19 cellular contexts compared by ENCODE assay signal in the genomic region with DNA sequence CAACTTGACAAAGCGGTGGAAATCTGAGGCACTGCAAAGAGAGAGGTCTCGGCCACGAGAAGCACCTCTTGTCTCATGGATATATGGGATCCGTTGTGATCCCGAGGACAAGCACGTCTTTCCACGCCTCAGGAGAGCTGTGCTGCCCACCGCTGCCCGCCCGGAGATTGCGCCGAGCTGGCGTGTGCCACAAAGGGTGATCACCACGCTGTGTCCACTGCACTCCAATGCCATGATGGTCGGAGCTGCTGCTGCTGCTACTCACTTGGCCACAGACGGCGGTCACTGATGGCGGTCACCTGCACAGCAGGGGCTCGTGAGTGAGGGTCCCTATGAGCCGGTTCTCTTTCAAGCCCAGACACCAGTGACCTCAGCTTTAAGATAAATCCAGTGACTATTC. TPM values are rescaled to one million over a fixed set of nuclear protein-coding genes. Genes with fewer than 3 reads are reported as not detected.
DNase-seq lines count a peak whose midpoint lies in the region; ATAC-seq, FAIRE-seq and TF ChIP-seq lines count a peak whose summit lies in the region.
"Had no signal": no experiment of that assay in that cellular context is flagged by ENCODE, and none has a peak within 500 bp of the region (broad histone marks: within the 10 kb centered on the region; RNA-seq: fewer than 3 reads in every experiment).

No MANE protein-coding gene starts in this region.

- no peak overlapping the region for H4K5ac ChIP-seq in H9 (ENCODE audit: insufficient read length, low read depth, low read length)

- intact Hi-C loops in right lobe of liver (cut with DNase I): no loop called here

- H2AFZ ChIP-seq in neural progenitor cell (replicated peaks) (no peak overlapping the region), H9 (ENCODE audit: low read length) (no peak overlapping the region)

- no peak overlapping the region for H4K8ac ChIP-seq in H9 (replicated peaks; ENCODE audit: insufficient read length, low read depth, low read length)

- TF ChIP-seq CTCF in WTC11 (IDR thresholded peaks at IDR 0.05) (no peak), neural progenitor cell (IDR thresholded peaks at IDR 0.05) (no peak), H9 (conservative IDR thresholded peaks at IDR 0.05) (no peak), right lobe of liver (IDR thresholded peaks at IDR 0.05) (no peak)

- H3K27me3 ChIP-seq in neural progenitor cell (no peaks in the 10 kb centered on the region), H9 (ENCODE audit: insufficient read depth, low read length) (no peaks in the 10 kb centered on the region), right lobe of liver (no peaks in the 10 kb centered on the region)

- no peak overlapping the region for H3K4me3 ChIP-seq in neural progenitor cell
- no peak overlapping the region for H3K4me3 ChIP-seq in right lobe of liver
- H3K4me3 ChIP-seq: HAP-1 had no signal

- H3K4ac ChIP-seq in H9 (ENCODE audit: low read depth, low read length): no peak overlapping the region

- CTCF ChIA-PET in WTC11 (lab: Charles Lee): no interaction called here

- no peak overlapping the region for H2AK5ac ChIP-seq in H9 (ENCODE audit: insufficient read length, low read length)

- no peak overlapping the region for H3K9ac ChIP-seq in neural progenitor cell
- H3K9ac ChIP-seq in H9 (ENCODE audit: extremely low read depth, insufficient read length, low read length): no peak overlapping the region

- FAIRE-seq in HTR-8/SVneo (lab: Jason Lieb, UNC): peak; percentile 16
- FAIRE-seq: A204.1, G401.6, GM12892, GM19239 had no signal

- no peak overlapping the region for H4K91ac ChIP-seq in H9 (ENCODE audit: insufficient read length, low read depth, low read length)

- peaks cover 5% of the 10 kb centered on the region for H3K4me1 ChIP-seq in neural progenitor cell
- H3K4me1 ChIP-seq in H9 (ENCODE audit: insufficient read depth, low read length): peaks cover 4% of the 10 kb centered on the region; the same call in 1 of the 2 replicates
- H3K4me1 ChIP-seq in right lobe of liver: peaks cover 0 to 21% (median 6%) of the 10 kb centered on the region in 4 donors
- H3K4me1 ChIP-seq: HAP-1 had no signal

- H3K27me3 Mint-ChIP-seq in WTC11 (ENCODE audit: low read depth) (no peaks in the 10 kb centered on the region), neural progenitor cell (ENCODE audit: insufficient read depth, low read depth) (peaks cover 7% of the 10 kb centered on the region), H9 (ENCODE audit: low read depth) (no peaks in the 10 kb centered on the region)
- peaks cover 24 to 27% of the 10 kb centered on the region in 2 donors for H3K27me3 Mint-ChIP-seq in stimulated activated naive B cell treated with anti-CD40 and anti-IgM and Interleukin-4, amounts not matched to agents 10 μg/mL and 1 μg/mL and 100 μg/mL, for 72 hours
- H3K27me3 Mint-ChIP-seq: CD4-positive, alpha-beta T cell had no signal

- no peak overlapping the region for H2BK15ac ChIP-seq in H9 (ENCODE audit: low read depth, low read length)

- H3T11ph ChIP-seq in H9 (ENCODE audit: low read length): no peak overlapping the region

- H3K27ac ChIP-seq in neural progenitor cell (no peak overlapping the region), H9 (ENCODE audit: insufficient read length, low read depth, low read length) (no peak overlapping the region), right lobe of liver (no peak overlapping the region)

- H3K36me3 ChIP-seq in neural progenitor cell (no peaks in the 10 kb centered on the region), right lobe of liver (no peaks in the 10 kb centered on the region)
- H3K36me3 ChIP-seq: HAP-1 had no signal

- H3K23me2 ChIP-seq in H9 (ENCODE audit: insufficient read length, low read depth, low read length, poor library complexity, severe bottlenecking): no peaks in the 10 kb centered on the region

- H3K4me2 ChIP-seq in neural progenitor cell: no peak overlapping the region
- H3K4me2 ChIP-seq in H9 (ENCODE audit: insufficient read depth, insufficient read length, low read length): no peak overlapping the region

- H3K23ac ChIP-seq in H9 (ENCODE audit: insufficient read length, low read depth, low read length): no peak overlapping the region

- no peak overlapping the region for H3K4me3 Mint-ChIP-seq in WTC11
- no peak overlapping the region for H3K4me3 Mint-ChIP-seq in neural progenitor cell
- H3K4me3 Mint-ChIP-seq in stimulated activated naive B cell treated with anti-CD40 and anti-IgM and Interleukin-4, amounts not matched to agents 10 μg/mL and 1 μg/mL and 100 μg/mL, for 72 hours: no peak overlapping the region
- no peak overlapping the region for H3K4me3 Mint-ChIP-seq in H9
- H3K4me3 Mint-ChIP-seq: B cell; CD4-positive, alpha-beta T cell had no signal

- peaks cover 14% of the 10 kb centered on the region for H3K36me3 Mint-ChIP-seq in WTC11
- H3K36me3 Mint-ChIP-seq in neural progenitor cell: no peaks in the 10 kb centered on the region
- H3K36me3 Mint-ChIP-seq in stimulated activated naive B cell treated with anti-CD40 and anti-IgM and Interleukin-4, amounts not matched to agents 10 μg/mL and 1 μg/mL and 100 μg/mL, for 72 hours: no peaks in the 10 kb centered on the region
- H3K36me3 Mint-ChIP-seq in H9 (ENCODE audit: insufficient read depth in 1 of 3, low read depth in 3 of 3): peaks cover 2 to 6% (median 4%) of the 10 kb centered on the region in 3 experiments; a peak in 4 of 7 replicates

- H3K18ac ChIP-seq in H9 (ENCODE audit: insufficient read length, low read depth, low read length): no peak overlapping the region

- peaks cover 28% of the 10 kb centered on the region for H3K4me1 Mint-ChIP-seq in WTC11
- H3K4me1 Mint-ChIP-seq in neural progenitor cell: peaks cover 8% of the 10 kb centered on the region
- peaks cover 12 to 26% of the 10 kb centered on the region in 2 donors for H3K4me1 Mint-ChIP-seq in stimulated activated naive B cell treated with anti-CD40 and anti-IgM and Interleukin-4, amounts not matched to agents 10 μg/mL and 1 μg/mL and 100 μg/mL, for 72 hours
- H3K4me1 Mint-ChIP-seq in H9: peaks cover 12 to 15% of the 10 kb centered on the region in 2 experiments

- H3K9me3 Mint-ChIP-seq in WTC11 (peaks cover 5% of the 10 kb centered on the region; the same call in 1 of the 2 replicates), neural progenitor cell (no peaks in the 10 kb centered on the region), H9 (no peaks in the 10 kb centered on the region)
- peaks cover 0 to 2% of the 10 kb centered on the region in 2 donors for H3K9me3 Mint-ChIP-seq in stimulated activated naive B cell treated with anti-CD40 and anti-IgM and Interleukin-4, amounts not matched to agents 10 μg/mL and 1 μg/mL and 100 μg/mL, for 72 hours
- H3K9me3 Mint-ChIP-seq: CD4-positive, alpha-beta T cell had no signal

- no peak for ATAC-seq in WTC11
- ATAC-seq in stimulated activated naive B cell treated with anti-CD40 and anti-IgM and Interleukin-4, amounts not matched to agents 10 μg/mL and 1 μg/mL and 100 μg/mL, for 72 hours (replicated peaks): no peak
- ATAC-seq in right lobe of liver: no peak
- ATAC-seq in activated CD4-positive, CD25-positive, alpha-beta regulatory T cell treated with anti-CD3 and anti-CD28 coated beads, Interleukin-2, amount 50 U/mL, for 24 hours: no peak

- H4K20me1 ChIP-seq in neural progenitor cell (ENCODE audit: low read depth) (no peaks in the 10 kb centered on the region), H9 (ENCODE audit: control insufficient read depth, insufficient read depth, insufficient read length) (peaks cover 3% of the 10 kb centered on the region)

- DNase-seq in HTR-8/SVneo (ENCODE audit: insufficient read length, low spot score) (no peak), WTC11 (ENCODE audit: low spot score) (no peak), neural progenitor cell (ENCODE audit: low spot score) (no peak), H9 (no peak), right lobe of liver (no peak)
- DNase-seq in stimulated activated naive B cell treated with anti-CD40 and anti-IgM and Interleukin-4, amounts not matched to agents 10 μg/mL and 1 μg/mL and 100 μg/mL, for 72 hours: no peak
- DNase-seq: C1 segment of cervical spinal cord; Calu3; CD4-positive, alpha-beta T cell; DMS79; EL; GOT3 had no signal

- TF ChIP-seq POLR2A in right lobe of liver (IDR thresholded peaks at IDR 0.05): no peak

- no CpG with 5 or more reads among the region's 20 CpGs for WGBS in H9 (ENCODE audit: extremely low coverage, insufficient read length, low lambda C conversion rate)
- WGBS in right lobe of liver (ENCODE audit: insufficient coverage, low coverage, low lambda C conversion rate, missing lambda C conversion rate): no CpG with 5 or more reads among the region's 20 CpGs

- H3K27ac Mint-ChIP-seq in WTC11 (0 out of 2 replicates have a peak overlapping the region, but pooled peaks have one; percentile 23), neural progenitor cell (peak overlapping the region; percentile 17), H9 (no peak overlapping the region; a peak in 1 of 7 replicates)
- H3K27ac Mint-ChIP-seq in stimulated activated naive B cell treated with anti-CD40 and anti-IgM and Interleukin-4, amounts not matched to agents 10 μg/mL and 1 μg/mL and 100 μg/mL, for 72 hours: peak overlapping the region; percentile 10
- H3K27ac Mint-ChIP-seq: B cell; CD4-positive, alpha-beta T cell had no signal

- peaks cover 4% of the 10 kb centered on the region for H3K79me1 ChIP-seq in H9 (ENCODE audit: insufficient read depth, low read depth, low read length, poor library complexity, severe bottlenecking)

- H3F3A ChIP-seq in neural progenitor cell (ENCODE audit: low read depth): no peaks in the 10 kb centered on the region

- H3K56ac ChIP-seq in H9 (ENCODE audit: insufficient read length, low read depth, low read length): no peak overlapping the region

- H2BK120ac ChIP-seq in H9 (ENCODE audit: low read depth, low read length, poor library complexity, severe bottlenecking): no peak overlapping the region

- H2BK20ac ChIP-seq in H9 (ENCODE audit: low read depth, low read length, poor library complexity, severe bottlenecking): no peak overlapping the region

- H3K79me2 ChIP-seq in neural progenitor cell (ENCODE audit: low read depth): no peaks in the 10 kb centered on the region
- peaks cover 15% of the 10 kb centered on the region; the same call in 1 of the 2 replicates for H3K79me2 ChIP-seq in H9 (ENCODE audit: insufficient read depth, low read length)

- H2BK12ac ChIP-seq in H9 (ENCODE audit: insufficient read length, low read depth, low read length): no peak overlapping the region

- no peak overlapping the region for H3K14ac ChIP-seq in H9 (ENCODE audit: insufficient read depth, low read length)

- no peak overlapping the region for H2BK5ac ChIP-seq in H9 (ENCODE audit: insufficient read length, low read length)

- H3K9me3 ChIP-seq in neural progenitor cell (ENCODE audit: low read depth) (no peaks in the 10 kb centered on the region), H9 (ENCODE audit: control insufficient read depth, low read depth, low read length) (no peaks in the 10 kb centered on the region), right lobe of liver (no peaks in the 10 kb centered on the region)
- H3K9me3 ChIP-seq: HAP-1 had no signal

- POLR2A ChIA-PET in WTC11 (lab: Charles Lee): no interaction called here

RNA-seq across cellular contexts. Expression of gene SHANK2, which starts 51.1 kb away (rescaled TPM):
- total RNA-seq in WTC11 (2021) (57.5 to 69.3 TPM (median 64.8 TPM) in 3 replicates), neural progenitor cell (ENCODE audit: low replicate concordance) (8.1 TPM in 2 replicates), H9 (2021) (22.1 and 23.8 TPM in 2 replicates), right lobe of liver (10 to 100 TPM; 21.9 to 50.3 (median 30.9) TPM)
- total RNA-seq: CD4-positive, alpha-beta T cell had no signal

Comparison
In these comparisons a context has a peak if more than half of its experiments do, and no peak if none do; other contexts are left out.
1. H3K27ac Mint-ChIP-seq: peak in WTC11 (single experiment), neural progenitor cell (single experiment) and stimulated activated naive B cell treated with anti-CD40 and anti-IgM and Interleukin-4, amounts not matched to agents 10 μg/mL and 1 μg/mL and 100 μg/mL, for 72 hours (single experiment); none in H9 (0 of 3).